ENCODE assay signal across 21 cellular contexts in genomic region chr22:30572210-30572609, GRCh38. TPM values are rescaled to one million over a fixed set of nuclear protein-coding genes. Genes with fewer than 3 reads are reported as not detected.
"Had no signal": no experiment of that assay in that cellular context is flagged by ENCODE, and none has a peak within 500 bp of the region (broad histone marks: within the 10 kb centered on the region; RNA-seq: fewer than 3 reads in every experiment).

No MANE protein-coding gene starts in this region.

- DNase-seq: activated CD4-positive, alpha-beta T cell treated with anti-CD3 and anti-CD28 coated beads, Interleukin-2, amount 50 U/mL, for 1 hour; activated CD4-positive, CD25-positive, alpha-beta regulatory T cell treated with anti-CD3 and anti-CD28 coated beads, Interleukin-2, amount 50 U/mL, for 72 hours; activated CD8-positive, alpha-beta memory T cell treated with anti-CD3 and anti-CD28 coated beads for 24 hours; activated CD8-positive, alpha-beta memory T cell treated with anti-CD3 and anti-CD28 coated beads, Interleukin-2, amount 50 U/mL, for 48 hours; activated gamma-delta T cell treated with Interleukin-2 at 50 U/mL for 16 hours; amniotic stem cell; left lung; naive thymus-derived CD4-positive, alpha-beta T cell; stimulated activated CD8-positive, alpha-beta memory T cell treated with anti-CD3 and anti-CD28 coated beads, Interleukin-4, amount 100 ng/mL, for 48 hours; stimulated activated naive CD4-positive, alpha-beta T cell; tibial artery had no signal

- H3K36me3 Mint-ChIP-seq: activated naive CD4-positive, alpha-beta T cell treated with anti-CD3 and anti-CD28 coated beads, Interleukin-2, amount 50 U/mL, for 72 hours had no signal

- H3K4me1 ChIP-seq: parathyroid adenoma had no signal

- H3K27ac ChIP-seq: cardiac muscle cell, left lung, parathyroid adenoma had no signal

- H3K9ac ChIP-seq: parathyroid adenoma had no signal

- H3K79me2 ChIP-seq: parathyroid adenoma had no signal

- FAIRE-seq: colon, frontal cortex, keratinocyte, urothelium cell line had no signal

- ATAC-seq: activated naive CD4-positive, alpha-beta T cell treated with anti-CD3 and anti-CD28 coated beads, Interleukin-2, amount 50 U/mL, for 72 hours; naive thymus-derived CD4-positive, alpha-beta T cell had no signal

- H3K4me3 Mint-ChIP-seq: memory B cell; naive thymus-derived CD4-positive, alpha-beta T cell; T-helper 1 cell treated with Interleukin-12 subunit alpha and Interleukin-12 subunit beta and Interleukin-4 antibody, amounts not matched to agents 30 μg/mL and 1 μg/mL, for 36 hours had no signal

- H2AFZ ChIP-seq: parathyroid adenoma had no signal

- H3K4me1 Mint-ChIP-seq: memory B cell had no signal

- H3K27ac Mint-ChIP-seq: memory B cell; T-helper 1 cell treated with Interleukin-12 subunit alpha and Interleukin-12 subunit beta and Interleukin-4 antibody, amounts not matched to agents 30 μg/mL and 1 μg/mL, for 36 hours had no signal

- H3K27me3 ChIP-seq: tibial artery had no signal

- H3K9me3 Mint-ChIP-seq: activated naive CD4-positive, alpha-beta T cell treated with anti-CD3 and anti-CD28 coated beads, Interleukin-2, amount 50 U/mL, for 72 hours; memory B cell; T-helper 1 cell treated with Interleukin-12 subunit alpha and Interleukin-12 subunit beta and Interleukin-4 antibody, amounts not matched to agents 30 μg/mL and 1 μg/mL, for 36 hours had no signal

- H3K4me3 ChIP-seq: cardiac muscle cell, left lung, mucosa of descending colon, tibial artery had no signal

- H3K9me3 ChIP-seq: left lung, mucosa of descending colon, tibial artery had no signal

RNA-seq across cellular contexts. Expression of gene GAL3ST1, which starts 2.3 kb away (rescaled TPM):
- polyA plus RNA-seq: keratinocyte had no signal

RNA-seq across cellular contexts. Expression of gene SEC14L6, which starts 25.7 kb away (rescaled TPM):
- total RNA-seq: activated naive CD4-positive, alpha-beta T cell treated with anti-CD3 and anti-CD28 coated beads, Interleukin-2, amount 50 U/mL, for 72 hours; naive thymus-derived CD4-positive, alpha-beta T cell had no signal
- polyA plus RNA-seq: keratinocyte; naive thymus-derived CD4-positive, alpha-beta T cell had no signal
